ENCODE assay signal across 8 cellular contexts in the genomic region with DNA sequence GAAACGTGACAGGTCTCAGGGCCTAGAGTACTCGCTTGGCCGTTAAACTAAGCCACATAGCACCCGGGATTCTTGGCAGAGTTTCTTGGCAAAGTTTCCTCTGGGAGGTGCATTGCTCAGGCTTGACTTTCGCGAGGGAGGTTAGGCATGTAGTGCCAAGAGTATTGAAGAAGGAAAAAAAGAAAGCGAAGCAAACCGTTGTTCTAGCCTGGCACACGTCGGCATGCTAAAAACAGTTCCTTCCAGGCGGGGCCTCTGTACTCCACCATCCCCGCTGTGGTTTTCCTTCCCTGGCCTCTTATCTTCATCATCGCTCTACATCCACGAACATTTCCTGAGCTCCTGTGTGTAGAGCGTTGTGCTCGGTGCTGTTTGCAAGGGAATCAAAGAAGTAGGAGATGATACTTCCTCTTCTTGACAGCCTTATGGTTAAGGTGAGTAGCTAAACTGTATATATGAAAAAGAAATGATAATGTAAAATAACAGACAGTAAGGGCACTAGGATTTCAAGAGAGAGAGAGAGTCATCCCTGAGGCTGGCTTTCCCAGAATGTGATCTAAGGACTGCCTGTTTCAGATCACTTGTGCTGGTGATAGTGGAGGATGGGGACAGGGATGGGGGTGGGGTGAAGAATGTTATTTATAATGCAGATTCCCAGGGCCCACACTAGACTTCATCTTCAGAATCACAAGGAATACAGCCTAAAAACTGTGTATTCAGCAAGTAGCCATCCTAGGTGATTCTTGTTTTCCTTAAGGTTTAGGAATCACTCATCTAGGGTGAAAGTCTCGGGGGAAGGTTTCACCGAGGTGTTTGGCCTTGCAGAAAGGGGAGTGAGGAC. TPM values are rescaled to one million over a fixed set of nuclear protein-coding genes. Genes with fewer than 3 reads are reported as not detected.
DNase-seq lines count a peak whose midpoint lies in the region; ATAC-seq and TF ChIP-seq lines count a peak whose summit lies in the region.

No MANE protein-coding gene starts in this region.

- no peaks in the 10 kb centered on the region for H4K20me1 ChIP-seq in OCI-LY3 (ENCODE audit: insufficient read depth, low read length)

- TF ChIP-seq CTCF in OCI-LY3 (IDR thresholded peaks at IDR 0.05; ENCODE audit: low read depth, low read length) (no peak), prostate gland (IDR thresholded peaks at IDR 0.05) (no peak)

- peak; percentile 62 for DNase-seq in DMS79 (lab: John Stamatoyannopoulos, UW)
- peak; percentile 91 for DNase-seq in prostate gland (ENCODE audit: low spot score)
- DNase-seq in SHP77 (lab: John Stamatoyannopoulos, UW) = no peak
- no peak for DNase-seq in OCI-M1 (lab: John Stamatoyannopoulos, UW)

- no peak for TF ChIP-seq POLR2A in prostate gland (IDR thresholded peaks at IDR 0.05)

- no peaks in the 10 kb centered on the region for H3K79me2 ChIP-seq in OCI-LY3 (ENCODE audit: low read length)

- H3K27ac ChIP-seq in OCI-LY3 (ENCODE audit: low read length) = peak overlapping the region; percentile 95
- no peak overlapping the region for H3K27ac ChIP-seq in prostate gland

- H3K4me1 ChIP-seq in OCI-LY3 (ENCODE audit: low read length) = peaks cover 34% of the 10 kb centered on the region
- no peaks in the 10 kb centered on the region for H3K4me1 ChIP-seq in prostate gland (replicated peaks)

- H3K36me3 ChIP-seq in OCI-LY3 (replicated peaks; ENCODE audit: low read depth, low read length) (no peaks in the 10 kb centered on the region), prostate gland (no peaks in the 10 kb centered on the region)

- peak overlapping the region; percentile 79 for H3K4me3 ChIP-seq in OCI-LY3 (ENCODE audit: low read length)
- H3K4me3 ChIP-seq in prostate gland = no peak overlapping the region

- intact Hi-C loops in prostate gland (cut with DNase I) = no loop called here

- H3K4me2 ChIP-seq in OCI-LY3 (ENCODE audit: low read length) = peak overlapping the region; percentile 99

- ATAC-seq in esophagus mucosa = peak; percentile 71
- no peak for ATAC-seq in HG02885 (IDR thresholded peaks at IDR 0.05; ENCODE audit: poor library complexity, unreplicated experiment)
- no peak for ATAC-seq in HG02759 (IDR thresholded peaks at IDR 0.05; ENCODE audit: unreplicated experiment)

- no peaks in the 10 kb centered on the region for H3K27me3 ChIP-seq in OCI-LY3 (ENCODE audit: low read depth, low read length)
- H3K27me3 ChIP-seq in prostate gland (replicated peaks; ENCODE audit: insufficient read depth) = peaks cover 2% of the 10 kb centered on the region

- no peaks in the 10 kb centered on the region for H3K9me3 ChIP-seq in OCI-LY3 (ENCODE audit: insufficient read depth, low read length)
- no peaks in the 10 kb centered on the region for H3K9me3 ChIP-seq in prostate gland

- 9% methylated on average over 18 of the region's 18 CpGs for WGBS in prostate gland

- no peak overlapping the region for H2AFZ ChIP-seq in OCI-LY3 (ENCODE audit: low read depth, low read length)

- peak overlapping the region; percentile 83 for H3K9ac ChIP-seq in OCI-LY3 (ENCODE audit: low read length)

RNA-seq across cellular contexts. Expression of gene RNF220, which starts 18.9 kb away (rescaled TPM):
- total RNA-seq in esophagus mucosa (29.4 TPM), prostate gland (100 to 1,000 TPM; 116 to 147 TPM)

Comparison
In these comparisons a context has a peak if more than half of its experiments do, and no peak if none do; other contexts are left out.
1. DNase-seq: peak in DMS79 (single experiment) and prostate gland (single experiment); none in SHP77 (0 of 2) and OCI-M1 (single experiment).